ENCODE assay signal across 18 cellular contexts in genomic region chr2:109721626-109722025, GRCh38.
DNase-seq lines count a peak whose midpoint lies in the region; ATAC-seq and TF ChIP-seq lines count a peak whose summit lies in the region.
"Had no signal": no experiment of that assay in that cellular context is flagged by ENCODE, and none has a peak within 500 bp of the region (broad histone marks: within the 10 kb centered on the region; RNA-seq: fewer than 3 reads in every experiment).

No MANE protein-coding gene starts in this region.

- H3K4me3 ChIP-seq in esophagus (ENCODE audit: low read depth in 1 of 2, low read length in 2 of 2) (no peak overlapping the region), lung (no peak overlapping the region), sigmoid colon (no peak overlapping the region), psoas muscle (no peak overlapping the region), transverse colon (no peak overlapping the region)
- H3K4me3 ChIP-seq: PC-9 had no signal

- TF ChIP-seq POLR2A in sigmoid colon (IDR thresholded peaks at IDR 0.05) (no peak), transverse colon (IDR thresholded peaks at IDR 0.05) (no peak)

- in situ Hi-C loops in transverse colon (cut with MboI; ENCODE audit: low pct_ligation_motif_present in 1 of 4, low pct_unique_long_range_greater_than_20kb in 1 of 4, low sequenced_read_pairs in 3 of 4) = no loop called here

- no peaks in the 10 kb centered on the region for H3K36me3 ChIP-seq in esophagus (ENCODE audit: control insufficient read depth in 2 of 2, insufficient read depth in 2 of 2, low read length in 1 of 2)
- H3K36me3 ChIP-seq in lung (ENCODE audit: control insufficient read depth in 2 of 2, insufficient read depth in 2 of 2, low read length in 2 of 2) = no peaks in the 10 kb centered on the region
- no peaks in the 10 kb centered on the region for H3K36me3 ChIP-seq in sigmoid colon
- no peaks in the 10 kb centered on the region for H3K36me3 ChIP-seq in psoas muscle (ENCODE audit: insufficient read depth in 1 of 2, low read depth in 1 of 2)
- H3K36me3 ChIP-seq in transverse colon = no peaks in the 10 kb centered on the region
- H3K36me3 ChIP-seq: BE2C had no signal

- peaks cover 0 to 9% of the 10 kb centered on the region in 2 donors for H3K4me1 ChIP-seq in esophagus (ENCODE audit: control insufficient read depth in 2 of 2, insufficient read depth in 2 of 2, low read length in 1 of 2)
- no peaks in the 10 kb centered on the region for H3K4me1 ChIP-seq in lung (ENCODE audit: control insufficient read depth in 2 of 2, insufficient read depth in 2 of 2, low read length in 2 of 2)
- peaks cover 0 to 27% (median 24%) of the 10 kb centered on the region in 4 donors for H3K4me1 ChIP-seq in sigmoid colon
- H3K4me1 ChIP-seq in psoas muscle = peaks cover 4% of the 10 kb centered on the region
- peaks cover 0 to 9% (median 3%) of the 10 kb centered on the region in 4 donors for H3K4me1 ChIP-seq in transverse colon
- H3K4me1 ChIP-seq: BE2C had no signal

- POLR2A ChIA-PET in RWPE1 (lab: Yijun Ruan, JAX; ENCODE audit: low non-redundant PET) = no interaction called here

- no peaks in the 10 kb centered on the region for H3K9me3 ChIP-seq in esophagus (ENCODE audit: control insufficient read depth in 2 of 2, insufficient read depth in 1 of 2, low read depth in 1 of 2, low read length in 1 of 2)
- no peaks in the 10 kb centered on the region for H3K9me3 ChIP-seq in lung (ENCODE audit: control insufficient read depth in 2 of 2, insufficient read depth in 1 of 2, low read length in 1 of 2)
- no peaks in the 10 kb centered on the region for H3K9me3 ChIP-seq in sigmoid colon
- no peaks in the 10 kb centered on the region for H3K9me3 ChIP-seq in psoas muscle
- no peaks in the 10 kb centered on the region for H3K9me3 ChIP-seq in transverse colon
- H3K9me3 ChIP-seq: BE2C had no signal

- WGBS in esophagus, 2 donors = 50 to 62% methylated on average over 8 of the region's 8 CpGs
- WGBS in lung, 2 donors = 85 to 86% methylated on average over 8 of the region's 8 CpGs
- WGBS in sigmoid colon, 2 donors = 79 to 85% methylated on average over 8 of the region's 8 CpGs
- WGBS in psoas muscle, 3 donors = 77 to 78% (median 77%) methylated on average over 8 of the region's 8 CpGs
- 81% methylated on average over 8 of the region's 8 CpGs; no CpG with 5 or more reads in 1 of the 2 donors for WGBS in transverse colon (ENCODE audit: low coverage in 1 of 2), 2 donors

- TF ChIP-seq EP300 in sigmoid colon (IDR thresholded peaks at IDR 0.05) (no peak), transverse colon (IDR thresholded peaks at IDR 0.05; ENCODE audit: low read depth) (no peak)

- CTCF ChIA-PET in RWPE1 (lab: Yijun Ruan, JAX) = interaction anchor here (1.4 kb wide), 1 partner anchor 176 kb away, joined by 5 read pairs; no protein-coding TSS in a partner anchor

- no peak for ATAC-seq in lung (ENCODE audit: insufficient read depth, low FRiP score)
- ATAC-seq in psoas muscle = no peak
- no peak for ATAC-seq in HG03097 (IDR thresholded peaks at IDR 0.05; ENCODE audit: low FRiP score, unreplicated experiment)
- ATAC-seq: CD8-positive, alpha-beta T cell had no signal

- DNase-seq in RWPE1 (ENCODE audit: low spot score) (no peak), lung (ENCODE audit: low spot score) (peak; percentile 20), sigmoid colon (no peak), psoas muscle (no peak), transverse colon (no peak)
- DNase-seq: BE2C, DND-41, GF-D8, HFFc6, KBM-7, NCI-H1048, NCI-H146, NCI-H2227 treated with DMSO at 0.1 percent for 48 hours, NCI-H748 treated with DMSO at 0.1 percent for 48 hours, PC-9 had no signal

- TF ChIP-seq CTCF in RWPE1 (conservative IDR thresholded peaks at IDR 0.05; ENCODE audit: low read depth) = no peak
- TF ChIP-seq CTCF in lung (IDR thresholded peaks at IDR 0.05; ENCODE audit: control extremely low read depth, extremely low read depth) = no peak
- no peak for TF ChIP-seq CTCF in sigmoid colon (IDR thresholded peaks at IDR 0.05)
- TF ChIP-seq CTCF in psoas muscle (IDR thresholded peaks at IDR 0.05) = no peak
- TF ChIP-seq CTCF in transverse colon (IDR thresholded peaks at IDR 0.05) = no peak

- intact Hi-C loops in sigmoid colon (cut with DNase I) = no loop called here
- intact Hi-C loops in psoas muscle (cut with DNase I) = no loop called here
- intact Hi-C loops in transverse colon (cut with DNase I; ENCODE audit: low total_unique reads) = no loop called here

- peak overlapping the region; percentile 79 for H3K27ac ChIP-seq in RWPE1
- peak overlapping the region; percentile 91 to 92 for H3K27ac ChIP-seq in esophagus (ENCODE audit: low read depth in 2 of 2, low read length in 1 of 2)
- H3K27ac ChIP-seq in lung (ENCODE audit: low read depth in 1 of 2, low read length in 1 of 2) = peak overlapping the region in 1 of 2 donors; percentile 24
- peak overlapping the region in 3 of 4 donors; percentile 50 to 68 (median 56) for H3K27ac ChIP-seq in sigmoid colon
- H3K27ac ChIP-seq in psoas muscle = no peak overlapping the region
- peak overlapping the region in 2 of 4 donors; percentile 34 to 48 for H3K27ac ChIP-seq in transverse colon
- H3K27ac ChIP-seq: PC-9 had no signal

- H3K27me3 ChIP-seq in esophagus (ENCODE audit: control insufficient read depth in 1 of 2, insufficient read depth in 2 of 2, low read length in 2 of 2) = no peaks in the 10 kb centered on the region
- H3K27me3 ChIP-seq in lung (ENCODE audit: control insufficient read depth, insufficient read depth) = no peaks in the 10 kb centered on the region
- no peaks in the 10 kb centered on the region for H3K27me3 ChIP-seq in sigmoid colon
- no peaks in the 10 kb centered on the region for H3K27me3 ChIP-seq in psoas muscle (ENCODE audit: insufficient read depth in 3 of 3, low read length in 2 of 3)
- H3K27me3 ChIP-seq in transverse colon = no peaks in the 10 kb centered on the region
- H3K27me3 ChIP-seq: BE2C had no signal
